Comparison of ENCODE assay signal across 9 cellular contexts in the genomic region with DNA sequence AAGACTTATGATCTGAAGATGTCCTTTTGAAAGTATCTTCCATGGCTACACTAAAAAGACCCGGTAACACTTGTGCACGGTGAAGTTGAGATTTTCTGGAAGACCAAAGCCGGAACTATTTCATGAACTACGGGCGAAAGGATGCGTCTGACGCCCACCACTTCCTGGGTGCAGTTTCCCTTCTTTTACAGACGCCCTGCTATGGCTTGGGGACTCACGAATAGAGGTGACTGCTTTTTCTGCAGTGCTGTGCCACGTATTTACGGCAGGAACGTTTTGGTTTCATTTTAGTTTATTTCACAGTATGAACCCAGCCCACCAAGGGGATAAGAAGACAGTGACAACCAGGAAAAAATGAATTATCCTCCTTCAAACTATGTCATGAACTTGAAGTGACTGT.
DNase-seq lines count a peak whose midpoint lies in the region; ATAC-seq, FAIRE-seq and TF ChIP-seq lines count a peak whose summit lies in the region.
"Had no signal": no experiment of that assay in that cellular context is flagged by ENCODE, and none has a peak within 500 bp of the region (broad histone marks: within the 10 kb centered on the region; RNA-seq: fewer than 3 reads in every experiment).

No MANE protein-coding gene starts in this region.

- POLR2A ChIA-PET in activated CD4-positive, alpha-beta T cell treated with anti-CD3 and anti-CD28 coated beads for 36 hours (lab: Charles Lee): no interaction called here
- POLR2A ChIA-PET in activated naive CD8-positive, alpha-beta T cell treated with anti-CD3 and anti-CD28 coated beads, Interleukin-2, amount 10 ng/mL, durations not matched to agents 7 days and 5 days (lab: Charles Lee): no interaction called here

- TF ChIP-seq POLR2A in GM12891 (IDR thresholded peaks at IDR 0.05; ENCODE audit: low read depth, low read length): no peak

- peaks cover 31% of the 10 kb centered on the region for H3K4me1 Mint-ChIP-seq in activated CD4-positive, alpha-beta T cell treated with anti-CD3 and anti-CD28 coated beads for 36 hours
- peaks cover 10% of the 10 kb centered on the region for H3K4me1 Mint-ChIP-seq in activated naive CD8-positive, alpha-beta T cell treated with anti-CD3 and anti-CD28 coated beads, Interleukin-2, amount 10 ng/mL, durations not matched to agents 7 days and 5 days
- peaks cover 0 to 2% of the 10 kb centered on the region in 2 donors for H3K4me1 Mint-ChIP-seq in stimulated activated naive B cell treated with anti-CD40 and anti-IgM and Interleukin-4, amounts not matched to agents 10 μg/mL and 1 μg/mL and 100 μg/mL, for 72 hours

- peak overlapping the region; percentile 86 for H3K27ac Mint-ChIP-seq in activated CD4-positive, alpha-beta T cell treated with anti-CD3 and anti-CD28 coated beads for 36 hours
- H3K27ac Mint-ChIP-seq in activated naive CD8-positive, alpha-beta T cell treated with anti-CD3 and anti-CD28 coated beads, Interleukin-2, amount 10 ng/mL, durations not matched to agents 7 days and 5 days: peak overlapping the region; percentile 92
- no peak overlapping the region for H3K27ac Mint-ChIP-seq in stimulated activated naive B cell treated with anti-CD40 and anti-IgM and Interleukin-4, amounts not matched to agents 10 μg/mL and 1 μg/mL and 100 μg/mL, for 72 hours

- peaks cover 4% of the 10 kb centered on the region for H3K36me3 Mint-ChIP-seq in activated CD4-positive, alpha-beta T cell treated with anti-CD3 and anti-CD28 coated beads for 36 hours (ENCODE audit: low read depth)
- no peaks in the 10 kb centered on the region for H3K36me3 Mint-ChIP-seq in activated naive CD8-positive, alpha-beta T cell treated with anti-CD3 and anti-CD28 coated beads, Interleukin-2, amount 10 ng/mL, durations not matched to agents 7 days and 5 days
- no peaks in the 10 kb centered on the region for H3K36me3 Mint-ChIP-seq in stimulated activated naive B cell treated with anti-CD40 and anti-IgM and Interleukin-4, amounts not matched to agents 10 μg/mL and 1 μg/mL and 100 μg/mL, for 72 hours

- CTCF ChIA-PET in activated CD4-positive, alpha-beta T cell treated with anti-CD3 and anti-CD28 coated beads for 36 hours (lab: Charles Lee): interaction anchor here (1.0 to 1.5 kb wide), 4 partner anchors 13 to 43 kb away, joined by 3 to 7 read pairs (median 4); no protein-coding TSS in a partner anchor

- peak overlapping the region; percentile 50 for H3K4me3 Mint-ChIP-seq in activated CD4-positive, alpha-beta T cell treated with anti-CD3 and anti-CD28 coated beads for 36 hours
- peak overlapping the region; percentile 77 for H3K4me3 Mint-ChIP-seq in activated naive CD8-positive, alpha-beta T cell treated with anti-CD3 and anti-CD28 coated beads, Interleukin-2, amount 10 ng/mL, durations not matched to agents 7 days and 5 days
- no peak overlapping the region for H3K4me3 Mint-ChIP-seq in stimulated activated naive B cell treated with anti-CD40 and anti-IgM and Interleukin-4, amounts not matched to agents 10 μg/mL and 1 μg/mL and 100 μg/mL, for 72 hours

- DNase-seq in GM12891 (ENCODE audit: insufficient read length, low spot score) (peak; percentile 42), NCI-H1694 treated with DMSO at 0.1 percent for 48 hours (lab: John Stamatoyannopoulos, UW) (no peak), superior temporal gyrus (ENCODE audit: extremely low spot score) (no peak)
- DNase-seq in activated CD4-positive, alpha-beta T cell treated with anti-CD3 and anti-CD28 coated beads for 36 hours: peak; percentile 76
- DNase-seq in activated naive CD8-positive, alpha-beta T cell treated with anti-CD3 and anti-CD28 coated beads, Interleukin-2, amount 10 ng/mL, durations not matched to agents 7 days and 5 days: no peak
- peak; percentile 20 to 41 (median 27) for DNase-seq in stimulated activated CD4-positive, alpha-beta T cell treated with anti-CD3 and anti-CD28 coated beads, TNF-alpha, amount 100 ng/mL, for 1 hour (ENCODE audit: low read depth in 3 of 3, low spot score in 1 of 3)
- DNase-seq in stimulated activated naive B cell treated with anti-CD40 and anti-IgM and Interleukin-4, amounts not matched to agents 10 μg/mL and 1 μg/mL and 100 μg/mL, for 72 hours: no peak

- intact Hi-C loops in activated CD4-positive, alpha-beta T cell treated with anti-CD3 and anti-CD28 coated beads for 36 hours (cut with DNase I, micrococcal nuclease): no loop called here

- no peaks in the 10 kb centered on the region for H3K27me3 Mint-ChIP-seq in activated CD4-positive, alpha-beta T cell treated with anti-CD3 and anti-CD28 coated beads for 36 hours
- no peaks in the 10 kb centered on the region for H3K27me3 Mint-ChIP-seq in activated naive CD8-positive, alpha-beta T cell treated with anti-CD3 and anti-CD28 coated beads, Interleukin-2, amount 10 ng/mL, durations not matched to agents 7 days and 5 days
- peaks cover 12 to 15% of the 10 kb centered on the region in 2 donors for H3K27me3 Mint-ChIP-seq in stimulated activated naive B cell treated with anti-CD40 and anti-IgM and Interleukin-4, amounts not matched to agents 10 μg/mL and 1 μg/mL and 100 μg/mL, for 72 hours

- ATAC-seq in activated CD4-positive, alpha-beta T cell treated with anti-CD3 and anti-CD28 coated beads for 36 hours: peak; percentile 94
- peak; percentile 86 for ATAC-seq in activated naive CD8-positive, alpha-beta T cell treated with anti-CD3 and anti-CD28 coated beads, Interleukin-2, amount 10 ng/mL, durations not matched to agents 7 days and 5 days (ENCODE audit: low read depth)
- ATAC-seq in GM18870 (IDR thresholded peaks at IDR 0.05; ENCODE audit: unreplicated experiment): no peak
- no peak for ATAC-seq in stimulated activated naive B cell treated with anti-CD40 and anti-IgM and Interleukin-4, amounts not matched to agents 10 μg/mL and 1 μg/mL and 100 μg/mL, for 72 hours (replicated peaks)

- no peak for FAIRE-seq in GM12891 (lab: Jason Lieb, UNC)
- FAIRE-seq: D721Med had no signal

- H3K9me3 Mint-ChIP-seq in activated CD4-positive, alpha-beta T cell treated with anti-CD3 and anti-CD28 coated beads for 36 hours (ENCODE audit: low read depth): no peaks in the 10 kb centered on the region
- H3K9me3 Mint-ChIP-seq in activated naive CD8-positive, alpha-beta T cell treated with anti-CD3 and anti-CD28 coated beads, Interleukin-2, amount 10 ng/mL, durations not matched to agents 7 days and 5 days: no peaks in the 10 kb centered on the region
- H3K9me3 Mint-ChIP-seq in stimulated activated naive B cell treated with anti-CD40 and anti-IgM and Interleukin-4, amounts not matched to agents 10 μg/mL and 1 μg/mL and 100 μg/mL, for 72 hours: no peaks in the 10 kb centered on the region

TF ChIP-seq in GM12891, 5 proteins besides CTCF, POLR2A, EP300 and RAD21:
- TF ChIP-seq POU2F2 (IDR thresholded peaks at IDR 0.05; ENCODE audit: low read depth, low read length) (no peak), SPI1 (IDR thresholded peaks at IDR 0.05; ENCODE audit: low read depth, low read length) (peak; percentile 12; the same call in 1 of the 2 replicates), POLR2AphosphoS5 (IDR thresholded peaks at IDR 0.05; ENCODE audit: low read depth, low read length) (no peak), PAX5 (IDR thresholded peaks at IDR 0.05; ENCODE audit: insufficient read depth, low read length, severe bottlenecking) (no peak)
TF ChIP-seq in GM12891: peak in this region for 1.

Comparison
In these comparisons a context has a peak if more than half of its experiments do, and no peak if none do; other contexts are left out.
1. DNase-seq: peak in GM12891 (single experiment), activated CD4-positive, alpha-beta T cell treated with anti-CD3 and anti-CD28 coated beads for 36 hours (single experiment) and stimulated activated CD4-positive, alpha-beta T cell treated with anti-CD3 and anti-CD28 coated beads, TNF-alpha, amount 100 ng/mL, for 1 hour (3 of 3); none in activated naive CD8-positive, alpha-beta T cell treated with anti-CD3 and anti-CD28 coated beads, Interleukin-2, amount 10 ng/mL, durations not matched to agents 7 days and 5 days (single experiment), NCI-H1694 treated with DMSO at 0.1 percent for 48 hours (single experiment), stimulated activated naive B cell treated with anti-CD40 and anti-IgM and Interleukin-4, amounts not matched to agents 10 μg/mL and 1 μg/mL and 100 μg/mL, for 72 hours (single experiment) and superior temporal gyrus (single experiment).
2. ATAC-seq: peak in activated CD4-positive, alpha-beta T cell treated with anti-CD3 and anti-CD28 coated beads for 36 hours (single experiment) and activated naive CD8-positive, alpha-beta T cell treated with anti-CD3 and anti-CD28 coated beads, Interleukin-2, amount 10 ng/mL, durations not matched to agents 7 days and 5 days (single experiment); none in GM18870 (single experiment) and stimulated activated naive B cell treated with anti-CD40 and anti-IgM and Interleukin-4, amounts not matched to agents 10 μg/mL and 1 μg/mL and 100 μg/mL, for 72 hours (0 of 2).
3. H3K4me3 Mint-ChIP-seq: peak in activated CD4-positive, alpha-beta T cell treated with anti-CD3 and anti-CD28 coated beads for 36 hours (single experiment) and activated naive CD8-positive, alpha-beta T cell treated with anti-CD3 and anti-CD28 coated beads, Interleukin-2, amount 10 ng/mL, durations not matched to agents 7 days and 5 days (single experiment); none in stimulated activated naive B cell treated with anti-CD40 and anti-IgM and Interleukin-4, amounts not matched to agents 10 μg/mL and 1 μg/mL and 100 μg/mL, for 72 hours (0 of 2).